ENCODE assay signal across 8 cellular contexts in the genomic region with DNA sequence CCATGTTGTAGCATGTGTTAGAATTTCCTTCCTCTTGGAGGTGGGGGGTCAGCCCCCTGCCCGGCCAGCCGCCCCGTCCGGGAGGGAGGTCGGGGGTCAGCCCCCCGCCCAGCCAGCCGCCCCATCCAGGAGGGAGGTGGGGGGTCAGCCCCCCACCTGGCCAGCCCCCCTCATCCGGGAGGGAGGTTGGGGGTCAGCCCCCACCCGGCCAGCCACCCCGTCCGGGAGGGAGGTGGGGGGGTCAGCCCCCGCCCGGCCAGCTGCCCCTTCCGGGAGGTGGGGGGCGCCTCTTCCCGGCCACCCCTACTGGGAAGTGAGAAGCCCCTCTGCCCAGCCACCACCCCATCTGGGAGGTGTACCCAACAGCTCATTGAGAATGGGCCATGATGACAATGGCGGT.
A peak's percentile ranks its signal among the peaks of the same experiment; 100 is the strongest.
DNase-seq lines count a peak whose midpoint lies in the region; FAIRE-seq and TF ChIP-seq lines count a peak whose summit lies in the region.
"Not testable (repeated sequence)": the region's sequence is repeated elsewhere in the genome, so short reads cannot be mapped to it uniquely, and the experiment has no call there.

No MANE protein-coding gene starts in this region.

- not testable (repeated sequence) for H3K36me3 Mint-ChIP-seq in CD14-positive monocyte; activated CD4-positive, alpha-beta memory T cell treated with anti-CD3 and anti-CD28 coated beads for 36 hours; glutamatergic neuron (ENCODE audit: unreplicated experiment)

- H3K9ac ChIP-seq in kidney (ENCODE audit: low read length in 2 of 2): not testable (repeated sequence)

- not testable (repeated sequence) for H3K4me1 ChIP-seq in kidney (ENCODE audit: control insufficient read depth in 1 of 2, insufficient read depth in 1 of 2, low read depth in 1 of 2, low read length in 2 of 2); sigmoid colon; suprapubic skin

- not testable (repeated sequence) for H3K27ac Mint-ChIP-seq in CD14-positive monocyte; activated CD4-positive, alpha-beta memory T cell treated with anti-CD3 and anti-CD28 coated beads for 36 hours
- peak overlapping the region; percentile 62 for H3K27ac Mint-ChIP-seq in glutamatergic neuron (ENCODE audit: unreplicated experiment)

- not testable (repeated sequence) for H3K27me3 ChIP-seq in sigmoid colon, suprapubic skin

- 97% methylated on average over 17 of the region's 17 CpGs for WGBS in sigmoid colon, 2 donors
- WGBS in suprapubic skin: 96% methylated on average over 10 of the region's 17 CpGs

- not testable (repeated sequence) for H3K4me3 ChIP-seq in kidney (ENCODE audit: low read length in 2 of 2); sigmoid colon; suprapubic skin

- CTCF ChIA-PET in activated CD4-positive, alpha-beta memory T cell treated with anti-CD3 and anti-CD28 coated beads for 36 hours (lab: Charles Lee): not testable (repeated sequence)

- not testable (repeated sequence) for TF ChIP-seq EP300 in sigmoid colon (IDR thresholded peaks at IDR 0.05); suprapubic skin (IDR thresholded peaks at IDR 0.05)

- TF ChIP-seq POLR2A in sigmoid colon (IDR thresholded peaks at IDR 0.05); suprapubic skin (IDR thresholded peaks at IDR 0.05): not testable (repeated sequence)

- H3K36me3 ChIP-seq in kidney (ENCODE audit: control insufficient read depth in 1 of 2, insufficient read depth in 2 of 2, low read length in 2 of 2); sigmoid colon; suprapubic skin: not testable (repeated sequence)

- POLR2A ChIA-PET in activated CD4-positive, alpha-beta memory T cell treated with anti-CD3 and anti-CD28 coated beads for 36 hours (lab: Charles Lee): not testable (repeated sequence)

- peaks cover 3 to 18% (median 10%) of the 10 kb centered on the region in 7 donors for H3K9me3 Mint-ChIP-seq in CD14-positive monocyte
- not testable (repeated sequence) for H3K9me3 Mint-ChIP-seq in activated CD4-positive, alpha-beta memory T cell treated with anti-CD3 and anti-CD28 coated beads for 36 hours; glutamatergic neuron (ENCODE audit: unreplicated experiment)

- not testable (repeated sequence) for H3K27me3 Mint-ChIP-seq in CD14-positive monocyte (ENCODE audit: low read depth in 3 of 3); activated CD4-positive, alpha-beta memory T cell treated with anti-CD3 and anti-CD28 coated beads for 36 hours; glutamatergic neuron (ENCODE audit: unreplicated experiment)

- TF ChIP-seq CTCF in CD14-positive monocyte (IDR thresholded peaks at IDR 0.05); glutamatergic neuron (IDR thresholded peaks at IDR 0.05; ENCODE audit: partially characterized antibody, unreplicated experiment); kidney (IDR thresholded peaks at IDR 0.05; ENCODE audit: borderline replicate concordance, extremely low read depth, insufficient read depth); sigmoid colon (IDR thresholded peaks at IDR 0.05); suprapubic skin (IDR thresholded peaks at IDR 0.05): not testable (repeated sequence)

- not testable (repeated sequence) for H3K9me3 ChIP-seq in kidney (ENCODE audit: control insufficient read depth in 1 of 2, low read length in 2 of 2); sigmoid colon; suprapubic skin

- not testable (repeated sequence) for H3K4me3 Mint-ChIP-seq in CD14-positive monocyte; activated CD4-positive, alpha-beta memory T cell treated with anti-CD3 and anti-CD28 coated beads for 36 hours; glutamatergic neuron (ENCODE audit: unreplicated experiment)

- H3K27ac ChIP-seq in kidney (ENCODE audit: low read depth in 2 of 2, low read length in 2 of 2); sigmoid colon; suprapubic skin: not testable (repeated sequence)

- not testable (repeated sequence) for H3K4me1 Mint-ChIP-seq in CD14-positive monocyte; activated CD4-positive, alpha-beta memory T cell treated with anti-CD3 and anti-CD28 coated beads for 36 hours (ENCODE audit: low read depth)
- peaks cover 15% of the 10 kb centered on the region for H3K4me1 Mint-ChIP-seq in glutamatergic neuron (ENCODE audit: low read depth, unreplicated experiment)

- intact Hi-C loops in CD14-positive monocyte (cut with micrococcal nuclease); activated CD4-positive, alpha-beta memory T cell treated with anti-CD3 and anti-CD28 coated beads for 36 hours (cut with micrococcal nuclease); kidney (cut with DNase I); sigmoid colon (cut with DNase I): not testable (repeated sequence)

- DNase-seq in CD14-positive monocyte (ENCODE audit: low spot score) (peak; percentile 33), kidney (peak; percentile 53), mesenteric fat pad (ENCODE audit: low spot score) (peak; percentile 64), sigmoid colon (peak; percentile 35), suprapubic skin (ENCODE audit: low spot score in 2 of 2) (peak; percentile 24 to 32), ureter (ENCODE audit: low spot score) (peak; percentile 13)
- DNase-seq in activated CD4-positive, alpha-beta memory T cell treated with anti-CD3 and anti-CD28 coated beads for 36 hours: peak; percentile 4
- not testable (repeated sequence) for DNase-seq in glutamatergic neuron

- not testable (repeated sequence) for FAIRE-seq in kidney (lab: Jason Lieb, UNC)
